ENCODE assay signal across 32 cellular contexts in genomic region chr3:171939578-171939977, GRCh38.
"Had no signal": no experiment of that assay in that cellular context is flagged by ENCODE, and none has a peak within 500 bp of the region (broad histone marks: within the 10 kb centered on the region; RNA-seq: fewer than 3 reads in every experiment).

No MANE protein-coding gene starts in this region.

- H3K4me3 Mint-ChIP-seq: activated B cell treated with CpG ODN at 0.5 μM for 24 hours; activated CD4-positive, alpha-beta memory T cell treated with anti-CD3 and anti-CD28 coated beads for 36 hours; activated CD4-positive, alpha-beta T cell treated with anti-CD3 and anti-CD28 coated beads, Interleukin-2, amount 10 ng/mL, durations not matched to agents 24 days and 14 days; activated naive CD8-positive, alpha-beta T cell; activated T-cell treated with anti-CD3 and anti-CD28 coated beads, Interleukin-2, amount 50 U/mL, for 24 hours; activated T-helper 17 cell treated with anti-CD3 and anti-CD28 coated beads, Interleukin-2, amount 50 U/mL, for 72 hours; central memory CD8-positive, alpha-beta T cell; dendritic cell treated with granulocyte-macrophage colony-stimulating factor and Interleukin-4, amounts not matched to agents 40 ng/mL and 50 ng/mL, for 4 days; T-helper 17 cell; T-helper 2 cell treated with Interferon-gamma antibody and Interleukin-4, amounts not matched to agents 5 μg/mL and 100 μg/mL, for 36 hours had no signal

- H3K4me3 ChIP-seq: coronary artery, dorsolateral prefrontal cortex, esophagus muscularis mucosa, gastrocnemius medialis, heart left ventricle had no signal

- H3K36me3 Mint-ChIP-seq: activated CD4-positive, alpha-beta memory T cell treated with anti-CD3 and anti-CD28 coated beads for 36 hours; activated naive CD8-positive, alpha-beta T cell had no signal

- DNase-seq: activated B cell treated with CpG ODN at 0.5 μM for 24 hours; activated CD4-positive, alpha-beta memory T cell treated with anti-CD3 and anti-CD28 coated beads for 36 hours; activated CD4-positive, alpha-beta T cell treated with anti-CD3 and anti-CD28 coated beads, Interleukin-2, amount 10 ng/mL, durations not matched to agents 24 days and 14 days; activated CD8-positive, alpha-beta memory T cell treated with anti-CD3 and anti-CD28 coated beads, Interleukin-2, amount 50 U/mL, for 48 hours; activated effector memory CD4-positive, alpha-beta T cell treated with Interleukin-2 at 50 U/mL for 16 hours; activated gamma-delta T cell treated with Interleukin-2 at 50 U/mL for 16 hours; activated naive CD4-positive, alpha-beta T cell treated with anti-CD3 and anti-CD28 coated beads, Interleukin-2, amount 50 U/mL, for 16 hours; activated naive CD4-positive, alpha-beta T cell treated with Interleukin-2 at 50 U/mL for 16 hours; activated T-cell treated with anti-CD3 and anti-CD28 coated beads for 4 hours; activated T-cell treated with anti-CD3 and anti-CD28 coated beads, Interleukin-2, amount 50 U/mL, for 24 hours; amniotic stem cell; anterior cingulate cortex; brain microvascular endothelial cell; dorsolateral prefrontal cortex; effector memory CD4-positive, alpha-beta T cell; erythroblast; foreskin keratinocyte; gastrocnemius medialis; glutamatergic neuron; heart left ventricle; T-helper 1 cell; T-helper 17 cell; T1000; WERI-Rb-1 had no signal

- H3K9me3 ChIP-seq: esophagus muscularis mucosa, gastrocnemius medialis, heart left ventricle had no signal

- ATAC-seq: activated CD4-positive, CD25-positive, alpha-beta regulatory T cell treated with anti-CD3 and anti-CD28 coated beads, Interleukin-2, amount 50 U/mL, for 24 hours; activated T-helper 17 cell treated with anti-CD3 and anti-CD28 coated beads, Interleukin-2, amount 50 U/mL, for 72 hours; foreskin keratinocyte; gastrocnemius medialis; heart left ventricle; T-helper 17 cell had no signal

- H3K4me1 Mint-ChIP-seq: activated B cell treated with CpG ODN at 0.5 μM for 24 hours had no signal

- H3K27ac Mint-ChIP-seq: activated B cell treated with CpG ODN at 0.5 μM for 24 hours; activated CD4-positive, alpha-beta memory T cell treated with anti-CD3 and anti-CD28 coated beads for 36 hours; activated CD4-positive, alpha-beta T cell treated with anti-CD3 and anti-CD28 coated beads, Interleukin-2, amount 10 ng/mL, durations not matched to agents 24 days and 14 days; activated naive CD8-positive, alpha-beta T cell; activated T-cell treated with anti-CD3 and anti-CD28 coated beads, Interleukin-2, amount 50 U/mL, for 24 hours; activated T-helper 17 cell treated with anti-CD3 and anti-CD28 coated beads, Interleukin-2, amount 50 U/mL, for 72 hours; dendritic cell treated with granulocyte-macrophage colony-stimulating factor and Interleukin-4, amounts not matched to agents 40 ng/mL and 50 ng/mL, for 4 days; T-helper 17 cell; T-helper 2 cell treated with Interferon-gamma antibody and Interleukin-4, amounts not matched to agents 5 μg/mL and 100 μg/mL, for 36 hours had no signal

- H3K4me1 ChIP-seq: foreskin keratinocyte, gastrocnemius medialis had no signal

- H3K27ac ChIP-seq: brain microvascular endothelial cell, coronary artery, dorsolateral prefrontal cortex, esophagus muscularis mucosa, foreskin keratinocyte, gastrocnemius medialis, heart left ventricle, WERI-Rb-1 had no signal

- H3K9me3 Mint-ChIP-seq: activated B cell treated with CpG ODN at 0.5 μM for 24 hours; activated CD4-positive, alpha-beta memory T cell treated with anti-CD3 and anti-CD28 coated beads for 36 hours; activated T-cell treated with anti-CD3 and anti-CD28 coated beads, Interleukin-2, amount 50 U/mL, for 24 hours; activated T-helper 17 cell treated with anti-CD3 and anti-CD28 coated beads, Interleukin-2, amount 50 U/mL, for 72 hours; central memory CD8-positive, alpha-beta T cell; dendritic cell treated with granulocyte-macrophage colony-stimulating factor and Interleukin-4, amounts not matched to agents 40 ng/mL and 50 ng/mL, for 4 days; T-helper 2 cell treated with Interferon-gamma antibody and Interleukin-4, amounts not matched to agents 5 μg/mL and 100 μg/mL, for 36 hours had no signal

- H3K27me3 ChIP-seq: brain microvascular endothelial cell, dorsolateral prefrontal cortex, esophagus muscularis mucosa, foreskin keratinocyte, gastrocnemius medialis, heart left ventricle had no signal

- H3K36me3 ChIP-seq: brain microvascular endothelial cell, esophagus muscularis mucosa, gastrocnemius medialis, heart left ventricle, WERI-Rb-1 had no signal

- H3K27me3 Mint-ChIP-seq: activated T-cell treated with anti-CD3 and anti-CD28 coated beads, Interleukin-2, amount 50 U/mL, for 24 hours; dendritic cell treated with granulocyte-macrophage colony-stimulating factor and Interleukin-4, amounts not matched to agents 40 ng/mL and 50 ng/mL, for 4 days had no signal
